19 cellular contexts compared by ENCODE assay signal in genomic region chr11:67260406-67260805, GRCh38. TPM values are rescaled to one million over a fixed set of nuclear protein-coding genes. Genes with fewer than 3 reads are reported as not detected.
DNase-seq lines count a peak whose midpoint lies in the region; ATAC-seq and TF ChIP-seq lines count a peak whose summit lies in the region.
"Had no signal": no experiment of that assay in that cellular context is flagged by ENCODE, and none has a peak within 500 bp of the region (broad histone marks: within the 10 kb centered on the region; RNA-seq: fewer than 3 reads in every experiment).

No MANE protein-coding gene starts in this region.

- DNase-seq in natural killer cell, result no peak
- DNase-seq in natural killer cell treated with Interleukin-12 subunit alpha and Interleukin-12 subunit beta and Interleukin-15 and Interleukin-18, amount 100 ng/mL, for 72 hours (ENCODE audit: low spot score), result no peak
- DNase-seq in activated CD8-positive, alpha-beta T cell treated with anti-CD3 and anti-CD28 coated beads, Interleukin-2, amount 10 ng/mL, durations not matched to agents 7 days and 5 days, result no peak
- DNase-seq in glutamatergic neuron, result no peak
- DNase-seq in type B pancreatic cell (ENCODE audit: extremely low spot score, unreplicated experiment), result no peak
- no peak for DNase-seq in OCI-M1 (lab: John Stamatoyannopoulos, UW)
- no peak for DNase-seq in activated CD8-positive, alpha-beta memory T cell treated with anti-CD3 and anti-CD28 coated beads for 24 hours
- DNase-seq: H9; KBM-7; NCI-H1436 treated with DMSO at 0.1 percent for 48 hours; NCI-H510A treated with DMSO at 0.1 percent for 48 hours; NK-92 treated with Interleukin-12 subunit alpha and Interleukin-12 subunit beta, amount 100 ng/mL, for 24 hours; psoas muscle; stimulated activated CD4-positive, alpha-beta T cell treated with anti-CD3 and anti-CD28 coated beads, Interleukin-2, amount 100 ng/mL, for 24 hours; WERI-Rb-1 had no signal

- no peaks in the 10 kb centered on the region for H3K9me3 Mint-ChIP-seq in natural killer cell
- H3K9me3 Mint-ChIP-seq in natural killer cell treated with Interleukin-12 subunit alpha and Interleukin-12 subunit beta and Interleukin-15 and Interleukin-18, amount 100 ng/mL, for 72 hours, result no peaks in the 10 kb centered on the region
- no peaks in the 10 kb centered on the region for H3K9me3 Mint-ChIP-seq in activated CD8-positive, alpha-beta T cell treated with anti-CD3 and anti-CD28 coated beads, Interleukin-2, amount 10 ng/mL, durations not matched to agents 7 days and 5 days (ENCODE audit: insufficient read depth)
- H3K9me3 Mint-ChIP-seq in glutamatergic neuron (ENCODE audit: unreplicated experiment), result peaks cover 5% of the 10 kb centered on the region
- no peaks in the 10 kb centered on the region for H3K9me3 Mint-ChIP-seq in type B pancreatic cell
- H3K9me3 Mint-ChIP-seq: activated T-helper 2 cell treated with anti-CD3 and anti-CD28 coated beads, Interferon-gamma antibody, Interleukin-2, Interleukin-4, amounts not matched to agents 10 μg/mL and 5 μg/mL and 100 μg/mL, durations not matched to agents 14 hours and 24 hours and 36 hours; CD4-positive, alpha-beta T cell; H9; stimulated activated memory B cell treated with anti-CD40 and anti-IgM and Interleukin-4, amounts not matched to agents 10 μg/mL and 1 μg/mL and 100 μg/mL, for 72 hours; T-helper 2 cell treated with Interferon-gamma antibody and Interleukin-4, amounts not matched to agents 5 μg/mL and 100 μg/mL, for 36 hours had no signal

- no peak overlapping the region for H3K27ac Mint-ChIP-seq in natural killer cell
- H3K27ac Mint-ChIP-seq in natural killer cell treated with Interleukin-12 subunit alpha and Interleukin-12 subunit beta and Interleukin-15 and Interleukin-18, amount 100 ng/mL, for 72 hours, result peak overlapping the region in 1 of 2 donors; percentile 58
- H3K27ac Mint-ChIP-seq in activated CD8-positive, alpha-beta T cell treated with anti-CD3 and anti-CD28 coated beads, Interleukin-2, amount 10 ng/mL, durations not matched to agents 7 days and 5 days, result peak overlapping the region; percentile 66
- no peak overlapping the region for H3K27ac Mint-ChIP-seq in glutamatergic neuron (ENCODE audit: unreplicated experiment)
- H3K27ac Mint-ChIP-seq in type B pancreatic cell, result peak overlapping the region; percentile 74
- H3K27ac Mint-ChIP-seq: activated T-helper 2 cell treated with anti-CD3 and anti-CD28 coated beads, Interferon-gamma antibody, Interleukin-2, Interleukin-4, amounts not matched to agents 10 μg/mL and 5 μg/mL and 100 μg/mL, durations not matched to agents 14 hours and 24 hours and 36 hours; CD4-positive, alpha-beta T cell; H9; stimulated activated memory B cell treated with anti-CD40 and anti-IgM and Interleukin-4, amounts not matched to agents 10 μg/mL and 1 μg/mL and 100 μg/mL, for 72 hours; T-helper 2 cell treated with Interferon-gamma antibody and Interleukin-4, amounts not matched to agents 5 μg/mL and 100 μg/mL, for 36 hours had no signal

- POLR2A ChIA-PET in activated CD8-positive, alpha-beta T cell treated with anti-CD3 and anti-CD28 coated beads, Interleukin-2, amount 10 ng/mL, durations not matched to agents 7 days and 5 days (lab: Charles Lee), result no interaction called here

- peaks cover 20 to 33% of the 10 kb centered on the region in 2 donors for H3K4me1 Mint-ChIP-seq in natural killer cell
- H3K4me1 Mint-ChIP-seq in natural killer cell treated with Interleukin-12 subunit alpha and Interleukin-12 subunit beta and Interleukin-15 and Interleukin-18, amount 100 ng/mL, for 72 hours (ENCODE audit: low read depth in 2 of 2), result peaks cover 40 to 60% of the 10 kb centered on the region in 2 donors
- peaks cover 55% of the 10 kb centered on the region for H3K4me1 Mint-ChIP-seq in activated CD8-positive, alpha-beta T cell treated with anti-CD3 and anti-CD28 coated beads, Interleukin-2, amount 10 ng/mL, durations not matched to agents 7 days and 5 days (ENCODE audit: low read depth)
- peaks cover 8% of the 10 kb centered on the region for H3K4me1 Mint-ChIP-seq in glutamatergic neuron (ENCODE audit: low read depth, unreplicated experiment)
- H3K4me1 Mint-ChIP-seq in type B pancreatic cell (ENCODE audit: unreplicated experiment), result peaks cover 22% of the 10 kb centered on the region

- ATAC-seq in natural killer cell, result no peak
- no peak for ATAC-seq in natural killer cell treated with Interleukin-12 subunit alpha and Interleukin-12 subunit beta and Interleukin-15 and Interleukin-18, amount 100 ng/mL, for 72 hours
- no peak for ATAC-seq in activated CD8-positive, alpha-beta T cell treated with anti-CD3 and anti-CD28 coated beads, Interleukin-2, amount 10 ng/mL, durations not matched to agents 7 days and 5 days
- ATAC-seq: psoas muscle; stimulated activated memory B cell treated with anti-CD40 and anti-IgM and Interleukin-4, amounts not matched to agents 10 μg/mL and 1 μg/mL and 100 μg/mL, for 72 hours had no signal

- no peaks in the 10 kb centered on the region for H3K36me3 Mint-ChIP-seq in natural killer cell
- peaks cover 4% of the 10 kb centered on the region for H3K36me3 Mint-ChIP-seq in natural killer cell treated with Interleukin-12 subunit alpha and Interleukin-12 subunit beta and Interleukin-15 and Interleukin-18, amount 100 ng/mL, for 72 hours
- peaks cover 21% of the 10 kb centered on the region for H3K36me3 Mint-ChIP-seq in activated CD8-positive, alpha-beta T cell treated with anti-CD3 and anti-CD28 coated beads, Interleukin-2, amount 10 ng/mL, durations not matched to agents 7 days and 5 days (ENCODE audit: low read depth)
- H3K36me3 Mint-ChIP-seq in glutamatergic neuron (ENCODE audit: unreplicated experiment), result no peaks in the 10 kb centered on the region
- peaks cover 9% of the 10 kb centered on the region for H3K36me3 Mint-ChIP-seq in type B pancreatic cell

- H3K27me3 Mint-ChIP-seq in natural killer cell (ENCODE audit: low read depth in 2 of 2) (peaks cover 0 to 3% of the 10 kb centered on the region in 2 donors), glutamatergic neuron (ENCODE audit: unreplicated experiment) (peaks cover 13% of the 10 kb centered on the region), type B pancreatic cell (no peaks in the 10 kb centered on the region)
- no peaks in the 10 kb centered on the region for H3K27me3 Mint-ChIP-seq in natural killer cell treated with Interleukin-12 subunit alpha and Interleukin-12 subunit beta and Interleukin-15 and Interleukin-18, amount 100 ng/mL, for 72 hours
- no peaks in the 10 kb centered on the region for H3K27me3 Mint-ChIP-seq in activated CD8-positive, alpha-beta T cell treated with anti-CD3 and anti-CD28 coated beads, Interleukin-2, amount 10 ng/mL, durations not matched to agents 7 days and 5 days (ENCODE audit: low read depth)
- H3K27me3 Mint-ChIP-seq: CD4-positive, alpha-beta T cell had no signal

- H3K4me3 Mint-ChIP-seq in natural killer cell, result peak overlapping the region; percentile 37
- H3K4me3 Mint-ChIP-seq in natural killer cell treated with Interleukin-12 subunit alpha and Interleukin-12 subunit beta and Interleukin-15 and Interleukin-18, amount 100 ng/mL, for 72 hours, result no peak overlapping the region
- peak overlapping the region; percentile 13 for H3K4me3 Mint-ChIP-seq in activated CD8-positive, alpha-beta T cell treated with anti-CD3 and anti-CD28 coated beads, Interleukin-2, amount 10 ng/mL, durations not matched to agents 7 days and 5 days
- peak overlapping the region; percentile 64 for H3K4me3 Mint-ChIP-seq in glutamatergic neuron (ENCODE audit: unreplicated experiment)
- peak overlapping the region; percentile 28 for H3K4me3 Mint-ChIP-seq in type B pancreatic cell
- H3K4me3 Mint-ChIP-seq: CD4-positive, alpha-beta T cell had no signal

- CTCF ChIA-PET in activated CD8-positive, alpha-beta T cell treated with anti-CD3 and anti-CD28 coated beads, Interleukin-2, amount 10 ng/mL, durations not matched to agents 7 days and 5 days (lab: Charles Lee), result no interaction called here

- intact Hi-C loops in natural killer cell (cut with micrococcal nuclease), result no loop called here

- TF ChIP-seq CTCF in natural killer cell (IDR thresholded peaks at IDR 0.05) (no peak), glutamatergic neuron (IDR thresholded peaks at IDR 0.05; ENCODE audit: partially characterized antibody, unreplicated experiment) (no peak), type B pancreatic cell (conservative IDR thresholded peaks at IDR 0.05) (no peak)

RNA-seq across cellular contexts. Expression of gene GRK2, which starts 5.9 kb away (rescaled TPM):
- total RNA-seq in natural killer cell (100 to 1,000 TPM; 390 to 482 (median 441) TPM), glutamatergic neuron (ENCODE audit: unreplicated experiment) (52.2 TPM), type B pancreatic cell (ENCODE audit: low replicate concordance) (53.1 and 62.2 TPM in 2 replicates)
- 100 to 1,000 TPM; 394 to 432 TPM for total RNA-seq in natural killer cell treated with Interleukin-12 subunit alpha and Interleukin-12 subunit beta and Interleukin-15 and Interleukin-18, amount 100 ng/mL, for 72 hours
- 100 to 1,000 TPM; 338 to 348 TPM for total RNA-seq in activated CD8-positive, alpha-beta T cell treated with anti-CD3 and anti-CD28 coated beads, Interleukin-2, amount 10 ng/mL, durations not matched to agents 7 days and 5 days

RNA-seq across cellular contexts. Expression of gene ANKRD13D, which starts 28.7 kb away (rescaled TPM):
- total RNA-seq in natural killer cell, result 100 to 1,000 TPM; 212 to 316 (median 231) TPM
- total RNA-seq in natural killer cell treated with Interleukin-12 subunit alpha and Interleukin-12 subunit beta and Interleukin-15 and Interleukin-18, amount 100 ng/mL, for 72 hours, result 100 to 1,000 TPM; 182 to 231 TPM
- total RNA-seq in activated CD8-positive, alpha-beta T cell treated with anti-CD3 and anti-CD28 coated beads, Interleukin-2, amount 10 ng/mL, durations not matched to agents 7 days and 5 days, result 100 to 1,000 TPM; 179 to 189 TPM
- 109 TPM for total RNA-seq in glutamatergic neuron (ENCODE audit: unreplicated experiment)
- total RNA-seq in type B pancreatic cell (ENCODE audit: low replicate concordance), result 70.5 and 80.9 TPM in 2 replicates

RNA-seq across cellular contexts. Expression of gene SSH3, which starts 42.9 kb away (rescaled TPM):
- total RNA-seq in natural killer cell, result 10 to 100 TPM; 34.3 to 42.7 (median 38.1) TPM
- 10 to 100 TPM; 19.2 to 32.3 TPM for total RNA-seq in natural killer cell treated with Interleukin-12 subunit alpha and Interleukin-12 subunit beta and Interleukin-15 and Interleukin-18, amount 100 ng/mL, for 72 hours
- total RNA-seq in activated CD8-positive, alpha-beta T cell treated with anti-CD3 and anti-CD28 coated beads, Interleukin-2, amount 10 ng/mL, durations not matched to agents 7 days and 5 days, result 10 to 100 TPM; 12.0 to 13.0 TPM
- total RNA-seq in glutamatergic neuron (ENCODE audit: unreplicated experiment), result 8.3 TPM
- 32.0 and 40.9 TPM in 2 replicates for total RNA-seq in type B pancreatic cell (ENCODE audit: low replicate concordance)

Comparison
In these comparisons a context has a peak if more than half of its experiments do, and no peak if none do; other contexts are left out.
1. H3K27ac Mint-ChIP-seq: peak in activated CD8-positive, alpha-beta T cell treated with anti-CD3 and anti-CD28 coated beads, Interleukin-2, amount 10 ng/mL, durations not matched to agents 7 days and 5 days (single experiment) and type B pancreatic cell (single experiment); none in natural killer cell (0 of 2) and glutamatergic neuron (single experiment).